Comparison of ENCODE assay signal across 8 cellular contexts in genomic region chr18:62131305-62131909, GRCh38. TPM values are rescaled to one million over a fixed set of nuclear protein-coding genes. Genes with fewer than 3 reads are reported as not detected.
DNase-seq lines count a peak whose midpoint lies in the region; ATAC-seq and TF ChIP-seq lines count a peak whose summit lies in the region.

No MANE protein-coding gene starts in this region.

- no peaks in the 10 kb centered on the region for H3K27me3 ChIP-seq in CD8-positive, alpha-beta memory T cell (ENCODE audit: insufficient read depth, low read length, poor library complexity, severe bottlenecking)
- H3K27me3 ChIP-seq in Peyer's patch (no peaks in the 10 kb centered on the region), parathyroid adenoma (ENCODE audit: control insufficient read depth, insufficient read depth, low read length) (no peaks in the 10 kb centered on the region)

- CTCF ChIA-PET in CD8-positive, alpha-beta memory T cell (lab: Charles Lee) = interaction anchor here (1.0 to 2.5 kb wide), 5 partner anchors 13 to 550 kb away, joined by 3 to 24 read pairs (median 7); no protein-coding TSS in a partner anchor

- no peaks in the 10 kb centered on the region for H3K36me3 ChIP-seq in CD8-positive, alpha-beta memory T cell (ENCODE audit: insufficient read depth, low read length)
- H3K36me3 ChIP-seq in Peyer's patch (no peaks in the 10 kb centered on the region), parathyroid adenoma (ENCODE audit: control insufficient read depth, insufficient read depth, low read length) (no peaks in the 10 kb centered on the region)

- no peak overlapping the region for H3K27ac ChIP-seq in CD8-positive, alpha-beta memory T cell (ENCODE audit: low read depth, low read length)
- H3K27ac ChIP-seq in Peyer's patch (no peak overlapping the region), parathyroid adenoma (no peak overlapping the region)

- H3K9ac ChIP-seq in parathyroid adenoma = no peak overlapping the region

- no peak overlapping the region for H3K4me3 Mint-ChIP-seq in CD8-positive, alpha-beta memory T cell

- H3K4me2 ChIP-seq in parathyroid adenoma (ENCODE audit: low read length) = no peak overlapping the region

- H3K4me1 ChIP-seq in CD8-positive, alpha-beta memory T cell (ENCODE audit: insufficient read depth, low read length) = no peaks in the 10 kb centered on the region
- H3K4me1 ChIP-seq in Peyer's patch = no peaks in the 10 kb centered on the region
- H3K4me1 ChIP-seq in parathyroid adenoma = peaks cover 2% of the 10 kb centered on the region

- ATAC-seq in GM19372 (IDR thresholded peaks at IDR 0.05; ENCODE audit: low read depth, unreplicated experiment) = peak; percentile 73

- POLR2A ChIA-PET in CD8-positive, alpha-beta memory T cell (lab: Charles Lee) = no interaction called here

- TF ChIP-seq CTCF in Peyer's patch (IDR thresholded peaks at IDR 0.05) (peak; percentile 39 to 96 (median 89)), foreskin fibroblast (IDR thresholded peaks at IDR 0.05; ENCODE audit: low read depth, low read length) (peak; percentile 90), parathyroid adenoma (IDR thresholded peaks at IDR 0.05) (peak; percentile 97)

- no peak overlapping the region for H2AFZ ChIP-seq in parathyroid adenoma

- TF ChIP-seq POLR2A in Peyer's patch (IDR thresholded peaks at IDR 0.05) = no peak

- peaks cover 0 to 15% (median 10%) of the 10 kb centered on the region in 3 donors for H3K36me3 Mint-ChIP-seq in CD8-positive, alpha-beta memory T cell

- no peaks in the 10 kb centered on the region for H3K27me3 Mint-ChIP-seq in CD8-positive, alpha-beta memory T cell

- H3K9me3 Mint-ChIP-seq in CD8-positive, alpha-beta memory T cell = no peaks in the 10 kb centered on the region

- H3K4me3 ChIP-seq in CD8-positive, alpha-beta memory T cell (ENCODE audit: low read length) = no peak overlapping the region
- H3K4me3 ChIP-seq in Peyer's patch = no peak overlapping the region
- no peak overlapping the region for H3K4me3 ChIP-seq in foreskin fibroblast (ENCODE audit: low read depth in 1 of 2, low read length in 2 of 2)
- H3K4me3 ChIP-seq in parathyroid adenoma (ENCODE audit: low read depth, low read length) = no peak overlapping the region

- no peaks in the 10 kb centered on the region for H3K9me3 ChIP-seq in CD8-positive, alpha-beta memory T cell (ENCODE audit: low read length)
- H3K9me3 ChIP-seq in Peyer's patch = no peaks in the 10 kb centered on the region
- H3K9me3 ChIP-seq in parathyroid adenoma (ENCODE audit: control insufficient read depth, low read length) = no peaks in the 10 kb centered on the region

- peaks cover 0 to 4% (median 0%) of the 10 kb centered on the region in 3 donors for H3K4me1 Mint-ChIP-seq in CD8-positive, alpha-beta memory T cell

- no peaks in the 10 kb centered on the region for H3K79me2 ChIP-seq in parathyroid adenoma

- H3K27ac Mint-ChIP-seq in CD8-positive, alpha-beta memory T cell = no peak overlapping the region

- peak; percentile 10 to 55 (median 41) for DNase-seq in CD8-positive, alpha-beta memory T cell
- DNase-seq in HT1080 (ENCODE audit: low read depth) = peak; percentile 51
- DNase-seq in Peyer's patch = peak in 2 of 3 donors; percentile 19 to 72
- DNase-seq in activated T-helper 1 cell treated with Interleukin-2 at 50 U/mL for 16 hours (ENCODE audit: low read depth) = peak; percentile 7
- DNase-seq in foreskin fibroblast = peak; percentile 58 to 84
- DNase-seq in ureter (ENCODE audit: low spot score) = peak; percentile 49

RNA-seq across cellular contexts. Expression of gene PIGN, which starts 55.4 kb away (rescaled TPM):
- 10 to 100 TPM; 23.2 to 24.2 TPM for total RNA-seq in CD8-positive, alpha-beta memory T cell
- polyA plus RNA-seq in CD8-positive, alpha-beta memory T cell = 11.4 TPM
- 7.9 and 9.6 TPM in 2 replicates for total RNA-seq in HT1080 (2014; rRNA removed; shearing (Covaris generic))
- polyA plus RNA-seq in HT1080 (2015; cell fraction: cytosol; rRNA removed) = 13.7 and 14.3 TPM in 2 replicates
- polyA plus RNA-seq in HT1080 (2015; cell fraction: nucleus; rRNA removed) = 19.3 and 20.8 TPM in 2 replicates
- total RNA-seq in Peyer's patch = 10 to 100 TPM; 35.4 to 49.2 (median 42.3) TPM
- 55.7 TPM for total RNA-seq in ureter

RNA-seq across cellular contexts. Expression of gene RELCH, which starts 55.6 kb away (rescaled TPM):
- total RNA-seq in CD8-positive, alpha-beta memory T cell = 10 to 100 TPM; 19.6 TPM
- 7.4 TPM for polyA plus RNA-seq in CD8-positive, alpha-beta memory T cell
- 18.3 and 22.4 TPM in 2 replicates for total RNA-seq in HT1080 (2014; rRNA removed; shearing (Covaris generic))
- polyA plus RNA-seq in HT1080 (2015; cell fraction: cytosol; rRNA removed) = 11.9 and 12.6 TPM in 2 replicates
- polyA plus RNA-seq in HT1080 (2015; cell fraction: nucleus; rRNA removed) = 44.5 and 48.7 TPM in 2 replicates
- 10 to 100 TPM; 51.1 to 71.6 (median 55.6) TPM for total RNA-seq in Peyer's patch
- total RNA-seq in ureter = 106 TPM

Comparison
In these comparisons a context has a peak if more than half of its experiments do, and no peak if none do; other contexts are left out.
1. DNase-seq: peak in every context shown above with its lines; median percentile 71 in foreskin fibroblast; 51 in HT1080; 49 in ureter; 46 in Peyer's patch; 41 in CD8-positive, alpha-beta memory T cell; 7 in activated T-helper 1 cell treated with Interleukin-2 at 50 U/mL for 16 hours.